ENCODE assay signal across 2 cellular contexts in the genomic region with DNA sequence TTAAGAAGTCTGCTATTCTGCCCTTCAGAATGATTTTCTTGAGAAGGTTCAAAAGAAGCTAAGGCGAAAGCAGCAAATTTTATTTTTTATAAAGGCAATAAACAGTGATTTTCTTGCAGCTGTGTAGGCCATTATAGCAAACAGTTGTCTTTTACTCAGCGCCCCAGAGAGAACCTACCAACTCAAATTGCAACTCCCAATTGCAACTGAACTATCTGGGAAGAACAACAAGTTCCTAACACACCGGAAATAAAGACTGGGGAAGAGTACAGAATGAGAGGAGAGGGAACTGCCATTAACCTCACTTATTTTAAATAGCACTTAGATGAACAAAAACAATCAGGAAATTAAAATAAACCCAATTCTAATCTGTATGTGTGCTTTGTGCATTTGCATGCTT.
TF ChIP-seq lines count a peak whose summit lies in the region.

No MANE protein-coding gene starts in this region.

TF ChIP-seq in IMR-90, 13 proteins besides CTCF, POLR2A, EP300 and RAD21:
- TF ChIP-seq CEBPB (IDR thresholded peaks at IDR 0.05; ENCODE audit: low read depth, low read length) (no peak), BHLHE40 (IDR thresholded peaks at IDR 0.05; ENCODE audit: low read depth, low read length) (no peak), FOS (IDR thresholded peaks at IDR 0.05; ENCODE audit: low read depth, low read length) (no peak), MAFK (IDR thresholded peaks at IDR 0.05; ENCODE audit: low read depth, low read length) (no peak), NFE2L2 (IDR thresholded peaks at IDR 0.05; ENCODE audit: low read depth, low read length) (no peak), SMC3 (IDR thresholded peaks at IDR 0.05; ENCODE audit: low read depth, low read length) (no peak), MXI1 (IDR thresholded peaks at IDR 0.05; ENCODE audit: borderline replicate concordance, low read depth, low read length) (no peak), USF2 (IDR thresholded peaks at IDR 0.05; ENCODE audit: low read depth, low read length) (no peak), RFX5 (IDR thresholded peaks at IDR 0.05; ENCODE audit: low read depth, low read length) (no peak), CHD1 (IDR thresholded peaks at IDR 0.05; ENCODE audit: low read depth, low read length) (no peak), RCOR1 (IDR thresholded peaks at IDR 0.05; ENCODE audit: insufficient replicate concordance, low read length) (no peak), MAZ (IDR thresholded peaks at IDR 0.05; ENCODE audit: borderline replicate concordance, low read depth, low read length) (no peak)
- TF ChIP-seq, protein P1, sequence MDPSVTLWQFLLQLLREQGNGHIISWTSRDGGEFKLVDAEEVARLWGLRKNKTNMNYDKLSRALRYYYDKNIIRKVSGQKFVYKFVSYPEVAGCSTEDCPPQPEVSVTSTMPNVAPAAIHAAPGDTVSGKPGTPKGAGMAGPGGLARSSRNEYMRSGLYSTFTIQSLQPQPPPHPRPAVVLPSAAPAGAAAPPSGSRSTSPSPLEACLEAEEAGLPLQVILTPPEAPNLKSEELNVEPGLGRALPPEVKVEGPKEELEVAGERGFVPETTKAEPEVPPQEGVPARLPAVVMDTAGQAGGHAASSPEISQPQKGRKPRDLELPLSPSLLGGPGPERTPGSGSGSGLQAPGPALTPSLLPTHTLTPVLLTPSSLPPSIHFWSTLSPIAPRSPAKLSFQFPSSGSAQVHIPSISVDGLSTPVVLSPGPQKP (IDR thresholded peaks at IDR 0.05; ENCODE audit: borderline replicate concordance, low read depth, low read length): no peak

TF ChIP-seq in H1, 55 proteins besides CTCF, POLR2A, EP300 and RAD21:
- TF ChIP-seq, protein P2, sequence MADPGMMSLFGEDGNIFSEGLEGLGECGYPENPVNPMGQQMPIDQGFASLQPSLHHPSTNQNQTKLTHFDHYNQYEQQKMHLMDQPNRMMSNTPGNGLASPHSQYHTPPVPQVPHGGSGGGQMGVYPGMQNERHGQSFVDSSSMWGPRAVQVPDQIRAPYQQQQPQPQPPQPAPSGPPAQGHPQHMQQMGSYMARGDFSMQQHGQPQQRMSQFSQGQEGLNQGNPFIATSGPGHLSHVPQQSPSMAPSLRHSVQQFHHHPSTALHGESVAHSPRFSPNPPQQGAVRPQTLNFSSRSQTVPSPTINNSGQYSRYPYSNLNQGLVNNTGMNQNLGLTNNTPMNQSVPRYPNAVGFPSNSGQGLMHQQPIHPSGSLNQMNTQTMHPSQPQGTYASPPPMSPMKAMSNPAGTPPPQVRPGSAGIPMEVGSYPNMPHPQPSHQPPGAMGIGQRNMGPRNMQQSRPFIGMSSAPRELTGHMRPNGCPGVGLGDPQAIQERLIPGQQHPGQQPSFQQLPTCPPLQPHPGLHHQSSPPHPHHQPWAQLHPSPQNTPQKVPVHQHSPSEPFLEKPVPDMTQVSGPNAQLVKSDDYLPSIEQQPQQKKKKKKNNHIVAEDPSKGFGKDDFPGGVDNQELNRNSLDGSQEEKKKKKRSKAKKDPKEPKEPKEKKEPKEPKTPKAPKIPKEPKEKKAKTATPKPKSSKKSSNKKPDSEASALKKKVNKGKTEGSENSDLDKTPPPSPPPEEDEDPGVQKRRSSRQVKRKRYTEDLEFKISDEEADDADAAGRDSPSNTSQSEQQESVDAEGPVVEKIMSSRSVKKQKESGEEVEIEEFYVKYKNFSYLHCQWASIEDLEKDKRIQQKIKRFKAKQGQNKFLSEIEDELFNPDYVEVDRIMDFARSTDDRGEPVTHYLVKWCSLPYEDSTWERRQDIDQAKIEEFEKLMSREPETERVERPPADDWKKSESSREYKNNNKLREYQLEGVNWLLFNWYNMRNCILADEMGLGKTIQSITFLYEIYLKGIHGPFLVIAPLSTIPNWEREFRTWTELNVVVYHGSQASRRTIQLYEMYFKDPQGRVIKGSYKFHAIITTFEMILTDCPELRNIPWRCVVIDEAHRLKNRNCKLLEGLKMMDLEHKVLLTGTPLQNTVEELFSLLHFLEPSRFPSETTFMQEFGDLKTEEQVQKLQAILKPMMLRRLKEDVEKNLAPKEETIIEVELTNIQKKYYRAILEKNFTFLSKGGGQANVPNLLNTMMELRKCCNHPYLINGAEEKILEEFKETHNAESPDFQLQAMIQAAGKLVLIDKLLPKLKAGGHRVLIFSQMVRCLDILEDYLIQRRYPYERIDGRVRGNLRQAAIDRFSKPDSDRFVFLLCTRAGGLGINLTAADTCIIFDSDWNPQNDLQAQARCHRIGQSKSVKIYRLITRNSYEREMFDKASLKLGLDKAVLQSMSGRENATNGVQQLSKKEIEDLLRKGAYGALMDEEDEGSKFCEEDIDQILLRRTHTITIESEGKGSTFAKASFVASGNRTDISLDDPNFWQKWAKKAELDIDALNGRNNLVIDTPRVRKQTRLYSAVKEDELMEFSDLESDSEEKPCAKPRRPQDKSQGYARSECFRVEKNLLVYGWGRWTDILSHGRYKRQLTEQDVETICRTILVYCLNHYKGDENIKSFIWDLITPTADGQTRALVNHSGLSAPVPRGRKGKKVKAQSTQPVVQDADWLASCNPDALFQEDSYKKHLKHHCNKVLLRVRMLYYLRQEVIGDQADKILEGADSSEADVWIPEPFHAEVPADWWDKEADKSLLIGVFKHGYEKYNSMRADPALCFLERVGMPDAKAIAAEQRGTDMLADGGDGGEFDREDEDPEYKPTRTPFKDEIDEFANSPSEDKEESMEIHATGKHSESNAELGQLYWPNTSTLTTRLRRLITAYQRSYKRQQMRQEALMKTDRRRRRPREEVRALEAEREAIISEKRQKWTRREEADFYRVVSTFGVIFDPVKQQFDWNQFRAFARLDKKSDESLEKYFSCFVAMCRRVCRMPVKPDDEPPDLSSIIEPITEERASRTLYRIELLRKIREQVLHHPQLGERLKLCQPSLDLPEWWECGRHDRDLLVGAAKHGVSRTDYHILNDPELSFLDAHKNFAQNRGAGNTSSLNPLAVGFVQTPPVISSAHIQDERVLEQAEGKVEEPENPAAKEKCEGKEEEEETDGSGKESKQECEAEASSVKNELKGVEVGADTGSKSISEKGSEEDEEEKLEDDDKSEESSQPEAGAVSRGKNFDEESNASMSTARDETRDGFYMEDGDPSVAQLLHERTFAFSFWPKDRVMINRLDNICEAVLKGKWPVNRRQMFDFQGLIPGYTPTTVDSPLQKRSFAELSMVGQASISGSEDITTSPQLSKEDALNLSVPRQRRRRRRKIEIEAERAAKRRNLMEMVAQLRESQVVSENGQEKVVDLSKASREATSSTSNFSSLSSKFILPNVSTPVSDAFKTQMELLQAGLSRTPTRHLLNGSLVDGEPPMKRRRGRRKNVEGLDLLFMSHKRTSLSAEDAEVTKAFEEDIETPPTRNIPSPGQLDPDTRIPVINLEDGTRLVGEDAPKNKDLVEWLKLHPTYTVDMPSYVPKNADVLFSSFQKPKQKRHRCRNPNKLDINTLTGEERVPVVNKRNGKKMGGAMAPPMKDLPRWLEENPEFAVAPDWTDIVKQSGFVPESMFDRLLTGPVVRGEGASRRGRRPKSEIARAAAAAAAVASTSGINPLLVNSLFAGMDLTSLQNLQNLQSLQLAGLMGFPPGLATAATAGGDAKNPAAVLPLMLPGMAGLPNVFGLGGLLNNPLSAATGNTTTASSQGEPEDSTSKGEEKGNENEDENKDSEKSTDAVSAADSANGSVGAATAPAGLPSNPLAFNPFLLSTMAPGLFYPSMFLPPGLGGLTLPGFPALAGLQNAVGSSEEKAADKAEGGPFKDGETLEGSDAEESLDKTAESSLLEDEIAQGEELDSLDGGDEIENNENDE (IDR thresholded peaks at IDR 0.05; ENCODE audit: insufficient replicate concordance, low read length): no peak
- TF ChIP-seq POLR2AphosphoS5 (IDR thresholded peaks at IDR 0.05; ENCODE audit: low read depth, low read length): no peak
- no peak for TF ChIP-seq TEAD4 (IDR thresholded peaks at IDR 0.05; ENCODE audit: low read depth, low read length)
- TF ChIP-seq SP1 (IDR thresholded peaks at IDR 0.05; ENCODE audit: low read depth, low read length): no peak
TF ChIP-seq in H1: peak in this region for 0.
